ENCODE assay signal across 23 cellular contexts in the genomic region with DNA sequence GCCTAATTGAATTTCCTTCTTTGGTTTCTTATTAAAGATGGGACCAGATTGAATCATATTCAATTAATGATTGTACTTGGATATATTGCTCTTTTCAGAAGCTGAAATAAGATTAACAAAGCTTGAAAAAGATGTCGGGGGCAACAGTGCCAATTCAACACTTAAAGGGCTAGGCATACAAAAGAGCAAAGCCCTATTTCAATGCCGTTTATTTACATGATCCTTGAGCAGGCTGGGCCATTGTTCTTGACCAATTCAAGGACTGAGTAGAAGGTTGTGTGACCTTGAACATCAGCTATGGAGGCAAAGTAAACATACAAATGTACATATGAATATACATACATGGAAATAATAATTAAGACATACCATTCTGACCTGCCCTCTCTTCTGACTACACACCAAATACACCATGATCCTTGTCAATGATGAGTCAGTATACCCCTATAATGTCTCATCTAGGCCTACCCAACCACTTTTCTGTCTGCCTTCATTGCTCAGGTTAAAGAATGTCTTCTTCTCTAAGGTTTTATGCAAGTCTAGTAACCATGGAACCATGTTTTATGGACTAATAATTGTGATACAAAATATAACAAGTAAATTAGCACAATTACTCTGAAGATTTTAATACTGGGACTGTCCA.
DNase-seq lines count a peak whose midpoint lies in the region; ATAC-seq, FAIRE-seq and TF ChIP-seq lines count a peak whose summit lies in the region.
"Had no signal": no experiment of that assay in that cellular context is flagged by ENCODE, and none has a peak within 500 bp of the region (broad histone marks: within the 10 kb centered on the region; RNA-seq: fewer than 3 reads in every experiment).

No MANE protein-coding gene starts in this region.

- TF ChIP-seq CTCF in PC-3 (conservative IDR thresholded peaks at IDR 0.05; ENCODE audit: low read depth, low read length) (no peak), keratinocyte (optimal IDR thresholded peaks at IDR 0.05 in 1 of 3, IDR thresholded peaks at IDR 0.05 in 1 of 3, conservative IDR thresholded peaks at IDR 0.05 in 1 of 3; ENCODE audit: extremely low read depth in 1 of 3, insufficient read depth in 2 of 3, low read length in 3 of 3) (no peak), dorsolateral prefrontal cortex (IDR thresholded peaks at IDR 0.05 in 54 of 56, conservative IDR thresholded peaks at IDR 0.05 in 2 of 56; ENCODE audit: low read depth in 1 of 56, partially characterized antibody in 56 of 56) (no peak)

- no peaks in the 10 kb centered on the region for H3K9me2 ChIP-seq in PC-3 (replicated peaks; ENCODE audit: low read length)

- no peaks in the 10 kb centered on the region for H3K36me3 ChIP-seq in PC-3 (ENCODE audit: low read depth, low read length)
- no peaks in the 10 kb centered on the region for H3K36me3 ChIP-seq in keratinocyte (ENCODE audit: control insufficient read depth in 2 of 2, extremely low read depth in 1 of 2, insufficient read depth in 2 of 2, low read length in 2 of 2)
- H3K36me3 ChIP-seq: MG63, SJSA1 had no signal

- dilution Hi-C loops in keratinocyte (cut with MboI; ENCODE audit: extremely low pct_ligation_motif_present, low sequenced_read_pairs): no loop called here

- H4K20me1 ChIP-seq in PC-3 (ENCODE audit: low read length) (no peaks in the 10 kb centered on the region), keratinocyte (ENCODE audit: control insufficient read depth, extremely low read depth, insufficient read depth, low read length) (no peaks in the 10 kb centered on the region)

- CTCF ChIA-PET in PC-3 (lab: Charles Lee): no interaction called here

- H2AFZ ChIP-seq in PC-3 (ENCODE audit: low read length): no peak overlapping the region
- no peak overlapping the region for H2AFZ ChIP-seq in keratinocyte (ENCODE audit: control insufficient read depth, low read length)
- H2AFZ ChIP-seq: GM23248, PC-9 had no signal

- H3K9me3 ChIP-seq in PC-3 (ENCODE audit: low read length): no peaks in the 10 kb centered on the region
- H3K9me3 ChIP-seq in keratinocyte (ENCODE audit: control insufficient read depth, low read depth, low read length): no peaks in the 10 kb centered on the region
- H3K9me3 ChIP-seq: MG63, SJSA1 had no signal

- DNase-seq in DMS53 treated with DMSO at 0.1 percent for 48 hours (lab: John Stamatoyannopoulos, UW; ENCODE audit: unreplicated experiment): peak; percentile 29
- peak; percentile 93 for DNase-seq in NCI-H2029 treated with DMSO at 0.1 percent for 48 hours (lab: John Stamatoyannopoulos, UW)
- peak; percentile 13 for DNase-seq in PC-3
- no peak for DNase-seq in keratinocyte (ENCODE audit: low read depth, low spot score)
- no peak for DNase-seq in dorsolateral prefrontal cortex
- no peak for DNase-seq in globus pallidus (ENCODE audit: low spot score)
- DNase-seq: AML-193, EL, GM23248, HCEC 1CT, Kasumi-1, MG63, NCI-H1105, NCI-H2107, NCI-H226, NCI-H82, PC-9, SW 1271 had no signal

- ATAC-seq in PC-3 (no peak), HG03342 (IDR thresholded peaks at IDR 0.05; ENCODE audit: unreplicated experiment) (no peak)
- ATAC-seq: GM12878 had no signal

- intact Hi-C loops in PC-3 (cut with micrococcal nuclease): loop anchor here (2.0 to 10.0 kb wide), 4 partner anchors 113 to 335 kb away; no protein-coding TSS in a partner anchor
- intact Hi-C loops in dorsolateral prefrontal cortex (cut with DNase I): no loop called here

- BruUV-seq in PC-3 (replicated peaks; lab: Mats Ljungman, UMichigan): no TSS peak

- H3K9ac ChIP-seq in PC-3 (ENCODE audit: low read length) (no peak overlapping the region), keratinocyte (ENCODE audit: control insufficient read depth, extremely low read depth, insufficient read depth, low read length) (no peak overlapping the region)
- H3K9ac ChIP-seq: GM23248 had no signal

- no peak overlapping the region for H3K4me3 ChIP-seq in PC-3 (ENCODE audit: low read length)
- peak overlapping the region in 1 of 3 experiments; percentile 14 for H3K4me3 ChIP-seq in keratinocyte (ENCODE audit: control insufficient read depth in 2 of 3, extremely low read depth in 1 of 3, insufficient read depth in 2 of 3, low read depth in 1 of 3, low read length in 3 of 3)
- no peak overlapping the region for H3K4me3 ChIP-seq in dorsolateral prefrontal cortex
- H3K4me3 ChIP-seq: GM12878, GM23248, MG63, PC-9, SJSA1 had no signal

- H3K79me2 ChIP-seq in PC-3 (ENCODE audit: low read length) (no peaks in the 10 kb centered on the region), keratinocyte (ENCODE audit: control insufficient read depth, insufficient read depth, low read length) (no peaks in the 10 kb centered on the region)

- no peaks in the 10 kb centered on the region for H3F3A ChIP-seq in PC-3 (ENCODE audit: low read length, unreplicated experiment)

- no peak overlapping the region for H3K4me2 ChIP-seq in PC-3 (ENCODE audit: low read length)
- no peak overlapping the region for H3K4me2 ChIP-seq in keratinocyte (ENCODE audit: control insufficient read depth, extremely low read depth, insufficient read depth, low read depth, low read length)
- H3K4me2 ChIP-seq: PC-9 had no signal

- peaks cover 12% of the 10 kb centered on the region for H3K4me1 ChIP-seq in PC-3 (ENCODE audit: insufficient read depth, low read length)
- H3K4me1 ChIP-seq in keratinocyte (ENCODE audit: control insufficient read depth, extremely low read depth, insufficient read depth, low read length): peaks cover 25% of the 10 kb centered on the region

- POLR2A ChIA-PET in PC-3 (lab: Charles Lee; ENCODE audit: unreplicated experiment): no interaction called here

- H3K9me1 ChIP-seq in keratinocyte (ENCODE audit: control insufficient read depth, extremely low read depth, insufficient read depth, low read length): no peaks in the 10 kb centered on the region

- H3K27me3 ChIP-seq in PC-3 (ENCODE audit: low read length): no peaks in the 10 kb centered on the region
- H3K27me3 ChIP-seq in keratinocyte (ENCODE audit: control insufficient read depth, extremely low read depth, insufficient read depth, low read length): no peaks in the 10 kb centered on the region
- H3K27me3 ChIP-seq in dorsolateral prefrontal cortex: peaks cover 0 to 4% (median 0%) of the 10 kb centered on the region in 45 donors
- H3K27me3 ChIP-seq: MG63, SJSA1 had no signal

- no peak for FAIRE-seq in keratinocyte (lab: Jason Lieb, UNC)
- FAIRE-seq: GM12878, GM19239 had no signal

- no peak overlapping the region for H3K27ac ChIP-seq in PC-3 (ENCODE audit: low read length)
- peak overlapping the region; percentile 28 for H3K27ac ChIP-seq in keratinocyte (ENCODE audit: control insufficient read depth, insufficient read depth, low read length)
- no peak overlapping the region for H3K27ac ChIP-seq in dorsolateral prefrontal cortex
- H3K27ac ChIP-seq: C4-2B, GM23248, PC-9, SJSA1 had no signal

Comparison
In these comparisons a context has a peak if more than half of its experiments do, and no peak if none do; other contexts are left out.
1. DNase-seq: peak in DMS53 treated with DMSO at 0.1 percent for 48 hours (single experiment), NCI-H2029 treated with DMSO at 0.1 percent for 48 hours (single experiment) and PC-3 (single experiment); none in keratinocyte (single experiment), dorsolateral prefrontal cortex (0 of 10) and globus pallidus (single experiment).